ENCODE assay signal across 11 cellular contexts in genomic region chr1:44484155-44484688, GRCh38.
DNase-seq lines count a peak whose midpoint lies in the region; ATAC-seq and TF ChIP-seq lines count a peak whose summit lies in the region.
"Had no signal": no experiment of that assay in that cellular context is flagged by ENCODE, and none has a peak within 500 bp of the region (broad histone marks: within the 10 kb centered on the region; RNA-seq: fewer than 3 reads in every experiment).

No MANE protein-coding gene starts in this region.

- peak; percentile 2 to 3 for DNase-seq in activated T-cell treated with anti-CD3 and anti-CD28 coated beads, Interleukin-2, amount 50 U/mL, for 72 hours
- DNase-seq in activated T-cell treated with anti-CD3 and anti-CD28 coated beads for 4 hours (no peak), MCF 10A (ENCODE audit: unreplicated experiment) (peak; percentile 61), iPS-NIHi7 (ENCODE audit: extremely low spot score) (peak; percentile 74), upper lobe of left lung (peak in 1 of 2 donors; percentile 59), suprapubic skin (ENCODE audit: low spot score in 2 of 2) (no peak), SIG-M5 (lab: John Stamatoyannopoulos, UW) (no peak)
- DNase-seq: SHP77 had no signal

- no peaks in the 10 kb centered on the region for H3K9me3 Mint-ChIP-seq in activated T-cell treated with anti-CD3 and anti-CD28 coated beads, Interleukin-2, amount 50 U/mL, for 72 hours
- H3K9me3 Mint-ChIP-seq in MCF 10A (ENCODE audit: unreplicated experiment): no peaks in the 10 kb centered on the region

- TF ChIP-seq EP300 in upper lobe of left lung (IDR thresholded peaks at IDR 0.05) (no peak), suprapubic skin (IDR thresholded peaks at IDR 0.05) (no peak)

- peaks cover 37% of the 10 kb centered on the region for H3K27me3 Mint-ChIP-seq in activated T-cell treated with anti-CD3 and anti-CD28 coated beads, Interleukin-2, amount 50 U/mL, for 72 hours (ENCODE audit: low read depth)
- no peaks in the 10 kb centered on the region for H3K27me3 Mint-ChIP-seq in MCF 10A (ENCODE audit: insufficient read depth, unreplicated experiment)

- intact Hi-C loops in MCF 10A (cut with micrococcal nuclease): loop anchor here (2.0 kb wide), 1 partner anchor 69 kb away; no protein-coding TSS in a partner anchor

- CTCF ChIA-PET in MCF 10A (lab: Yijun Ruan, JAX): interaction anchor here (1.0 kb wide), 1 partner anchor 30 kb away, joined by 3 read pairs; no protein-coding TSS in a partner anchor

- POLR2A ChIA-PET in MCF 10A (lab: Yijun Ruan, JAX): interaction anchor here (1.1 to 3.1 kb wide), 3 partner anchors 61 to 158 kb away, joined by 3 to 22 read pairs (median 13); no protein-coding TSS in a partner anchor

- H3K36me3 ChIP-seq in upper lobe of left lung (no peaks in the 10 kb centered on the region), suprapubic skin (no peaks in the 10 kb centered on the region)
- H3K36me3 ChIP-seq: esophagus muscularis mucosa had no signal

- H3K27ac ChIP-seq in upper lobe of left lung (no peak overlapping the region), suprapubic skin (no peak overlapping the region)
- H3K27ac ChIP-seq: KMS-11 had no signal

- no peaks in the 10 kb centered on the region for H3K4me1 Mint-ChIP-seq in activated T-cell treated with anti-CD3 and anti-CD28 coated beads, Interleukin-2, amount 50 U/mL, for 72 hours (ENCODE audit: low read depth)
- peaks cover 34% of the 10 kb centered on the region for H3K4me1 Mint-ChIP-seq in MCF 10A (ENCODE audit: insufficient read depth, unreplicated experiment)

- 45 to 57% methylated on average over 11 of the region's 11 CpGs for WGBS in upper lobe of left lung, 2 donors
- WGBS in suprapubic skin: 75% methylated on average over 11 of the region's 11 CpGs

- H3K4me3 ChIP-seq in upper lobe of left lung: no peak overlapping the region
- no peak overlapping the region for H3K4me3 ChIP-seq in suprapubic skin
- H3K4me3 ChIP-seq: esophagus muscularis mucosa had no signal

- no peaks in the 10 kb centered on the region for H3K27me3 ChIP-seq in upper lobe of left lung
- peaks cover 17% of the 10 kb centered on the region for H3K27me3 ChIP-seq in suprapubic skin

- H3K27ac Mint-ChIP-seq in activated T-cell treated with anti-CD3 and anti-CD28 coated beads, Interleukin-2, amount 50 U/mL, for 72 hours: no peak overlapping the region
- peak overlapping the region; percentile 86 for H3K27ac Mint-ChIP-seq in MCF 10A (ENCODE audit: low read depth, unreplicated experiment)

- no peak for TF ChIP-seq CTCF in MCF 10A (IDR thresholded peaks at IDR 0.05; ENCODE audit: unreplicated experiment)
- peak in 1 of 6 experiments; percentile 6 for TF ChIP-seq CTCF in upper lobe of left lung (IDR thresholded peaks at IDR 0.05)
- no peak for TF ChIP-seq CTCF in suprapubic skin (IDR thresholded peaks at IDR 0.05)

- no peak overlapping the region for H3K4me3 Mint-ChIP-seq in activated T-cell treated with anti-CD3 and anti-CD28 coated beads, Interleukin-2, amount 50 U/mL, for 72 hours
- no peak overlapping the region for H3K4me3 Mint-ChIP-seq in MCF 10A (ENCODE audit: unreplicated experiment)

- no peaks in the 10 kb centered on the region for H3K36me3 Mint-ChIP-seq in activated T-cell treated with anti-CD3 and anti-CD28 coated beads, Interleukin-2, amount 50 U/mL, for 72 hours (ENCODE audit: insufficient read depth in 2 of 2)
- H3K36me3 Mint-ChIP-seq in MCF 10A (ENCODE audit: insufficient read depth, unreplicated experiment): peaks cover 7% of the 10 kb centered on the region

- H3K4me1 ChIP-seq in upper lobe of left lung (peaks cover 7 to 14% (median 11%) of the 10 kb centered on the region in 4 donors), suprapubic skin (peaks cover 15% of the 10 kb centered on the region)

- peak; percentile 36 to 58 for ATAC-seq in activated T-cell treated with anti-CD3 and anti-CD28 coated beads, Interleukin-2, amount 50 U/mL, for 72 hours (replicated peaks in 1 of 2)
- ATAC-seq in upper lobe of left lung (ENCODE audit: low FRiP score in 2 of 2) (peak; percentile 16 to 69), HG03571 (IDR thresholded peaks at IDR 0.05; ENCODE audit: unreplicated experiment) (no peak)

- TF ChIP-seq POLR2A in upper lobe of left lung (IDR thresholded peaks at IDR 0.05) (no peak), suprapubic skin (IDR thresholded peaks at IDR 0.05) (no peak)

- H3K9me3 ChIP-seq in upper lobe of left lung (no peaks in the 10 kb centered on the region), suprapubic skin (no peaks in the 10 kb centered on the region)
- H3K9me3 ChIP-seq: esophagus muscularis mucosa had no signal

- BruUV-seq in MCF 10A (replicated peaks; lab: Mats Ljungman, UMichigan): no TSS peak

Comparison
In these comparisons a context has a peak if more than half of its experiments do, and no peak if none do; other contexts are left out.
1. DNase-seq: peak in activated T-cell treated with anti-CD3 and anti-CD28 coated beads, Interleukin-2, amount 50 U/mL, for 72 hours (2 of 2), MCF 10A (single experiment) and iPS-NIHi7 (single experiment); none in activated T-cell treated with anti-CD3 and anti-CD28 coated beads for 4 hours (single experiment), suprapubic skin (0 of 2) and SIG-M5 (single experiment).